ENCODE assay signal across 15 cellular contexts in the genomic region with DNA sequence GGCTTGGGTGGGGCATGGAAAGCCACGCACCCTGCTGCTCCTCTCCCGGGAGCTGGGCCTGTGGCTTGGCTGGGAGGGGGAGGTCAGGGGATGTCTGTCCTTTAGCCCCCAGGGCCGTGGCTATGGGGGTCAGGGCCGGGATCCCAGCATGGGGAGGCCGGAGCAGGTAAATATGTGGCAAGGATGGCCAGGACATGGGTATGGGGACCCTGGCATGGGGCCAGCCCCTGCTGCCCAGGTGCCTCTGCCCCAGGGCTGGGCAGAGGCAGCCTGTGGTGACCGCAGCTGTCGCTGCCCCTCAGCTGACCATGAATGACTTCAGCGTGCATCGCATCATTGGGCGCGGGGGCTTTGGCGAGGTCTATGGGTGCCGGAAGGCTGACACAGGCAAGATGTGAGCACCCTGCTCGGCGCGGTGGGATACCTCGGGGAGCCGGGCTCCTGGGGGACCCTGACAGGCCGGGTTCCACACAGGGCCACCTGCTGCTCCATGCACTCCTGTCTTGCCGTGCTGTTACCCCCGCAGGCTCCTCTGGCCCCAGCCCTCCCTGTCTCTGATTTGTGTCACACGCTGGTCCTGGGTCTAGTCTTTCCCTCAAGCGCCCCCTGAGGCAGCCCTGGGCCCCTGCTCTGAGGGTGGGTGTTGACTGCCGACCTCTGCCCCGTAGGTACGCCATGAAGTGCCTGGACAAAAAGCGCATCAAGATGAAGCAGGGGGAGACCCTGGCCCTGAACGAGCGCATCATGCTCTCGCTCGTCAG. TPM values are rescaled to one million over a fixed set of nuclear protein-coding genes. Genes with fewer than 3 reads are reported as not detected.
DNase-seq lines count a peak whose midpoint lies in the region; ATAC-seq and TF ChIP-seq lines count a peak whose summit lies in the region.
"Had no signal": no experiment of that assay in that cellular context is flagged by ENCODE, and none has a peak within 500 bp of the region (broad histone marks: within the 10 kb centered on the region; RNA-seq: fewer than 3 reads in every experiment).

No MANE protein-coding gene starts in this region.

- WGBS in aorta, 2 donors, result 92 to 93% methylated on average over 31 of the region's 31 CpGs

- H3K36me3 ChIP-seq in aorta (ENCODE audit: control insufficient read depth in 1 of 2, insufficient read depth in 2 of 2, low read length in 1 of 2) (peaks cover 0 to 14% of the 10 kb centered on the region in 2 donors), vagina (peaks cover 5 to 74% of the 10 kb centered on the region in 2 donors)

- H3K4me1 ChIP-seq in aorta (ENCODE audit: control insufficient read depth in 1 of 2, insufficient read depth in 2 of 2, low read length in 2 of 2) (no peaks in the 10 kb centered on the region), vagina (peaks cover 43% of the 10 kb centered on the region)

- H3K4me1 Mint-ChIP-seq in dendritic cell treated with granulocyte-macrophage colony-stimulating factor and Interleukin-4, amounts not matched to agents 40 ng/mL and 50 ng/mL, for 4 days (ENCODE audit: low read depth), result peaks cover 100% of the 10 kb centered on the region
- H3K4me1 Mint-ChIP-seq in natural killer cell treated with Interleukin-12 subunit alpha and Interleukin-12 subunit beta and Interleukin-15 and Interleukin-18, amount 100 ng/mL, for 72 hours (ENCODE audit: low read depth in 2 of 2), result peaks cover 29 to 33% of the 10 kb centered on the region in 2 donors
- H3K4me1 Mint-ChIP-seq in nephron progenitor cell, result peaks cover 19% of the 10 kb centered on the region

- H3K4me3 Mint-ChIP-seq in dendritic cell treated with granulocyte-macrophage colony-stimulating factor and Interleukin-4, amounts not matched to agents 40 ng/mL and 50 ng/mL, for 4 days, result no peak overlapping the region
- H3K4me3 Mint-ChIP-seq in natural killer cell treated with Interleukin-12 subunit alpha and Interleukin-12 subunit beta and Interleukin-15 and Interleukin-18, amount 100 ng/mL, for 72 hours, result no peak overlapping the region
- H3K4me3 Mint-ChIP-seq in nephron progenitor cell, result no peak overlapping the region
- H3K4me3 Mint-ChIP-seq: activated T-cell treated with anti-CD3 and anti-CD28 coated beads, Interleukin-2, amount 50 U/mL, for 72 hours had no signal

- intact Hi-C loops in Right ventricle myocardium inferior (cut with DNase I), result no loop called here
- intact Hi-C loops in cardiac septum (cut with DNase I), result no loop called here
- intact Hi-C loops in dendritic cell treated with granulocyte-macrophage colony-stimulating factor and Interleukin-4, amounts not matched to agents 40 ng/mL and 50 ng/mL, for 4 days (cut with micrococcal nuclease), result loop anchor here (10.0 kb wide), 1 partner anchor 224 kb away; the partner anchor contains the start of genes CDK2AP2 and PITPNM1
- intact Hi-C loops in aorta (cut with DNase I), result no loop called here
- intact Hi-C loops in vagina (cut with DNase I), result no loop called here

- TF ChIP-seq CTCF in nephron progenitor cell (IDR thresholded peaks at IDR 0.05), result no peak
- no peak for TF ChIP-seq CTCF in vagina (IDR thresholded peaks at IDR 0.05)

- H3K27me3 ChIP-seq in aorta (ENCODE audit: control insufficient read depth in 1 of 2, insufficient read depth in 2 of 2, low read length in 1 of 2) (no peaks in the 10 kb centered on the region), vagina (no peaks in the 10 kb centered on the region)

- H3K27ac ChIP-seq in aorta (ENCODE audit: low read depth in 1 of 2, low read length in 2 of 2), result no peak overlapping the region
- no peak overlapping the region for H3K27ac ChIP-seq in vagina

- peak; percentile 64 for DNase-seq in Right ventricle myocardium inferior (ENCODE audit: missing footprints)
- no peak for DNase-seq in cardiac septum (ENCODE audit: low spot score)
- peak; percentile 55 for DNase-seq in natural killer cell treated with Interleukin-12 subunit alpha and Interleukin-12 subunit beta and Interleukin-15 and Interleukin-18, amount 100 ng/mL, for 72 hours (ENCODE audit: low spot score)
- DNase-seq in aorta, result peak; percentile 50 to 72
- DNase-seq in nephron progenitor cell, result no peak
- DNase-seq in vagina (ENCODE audit: extremely low spot score in 2 of 2), result no peak
- no peak for DNase-seq in inferior parietal cortex (ENCODE audit: extremely low spot score)
- DNase-seq: activated T-cell treated with anti-CD3 and anti-CD28 coated beads, Interleukin-2, amount 50 U/mL, for 72 hours; foreskin melanocyte; KBM-7; NCI-H1436; NCI-H446 had no signal

- no peaks in the 10 kb centered on the region for H3K27me3 Mint-ChIP-seq in dendritic cell treated with granulocyte-macrophage colony-stimulating factor and Interleukin-4, amounts not matched to agents 40 ng/mL and 50 ng/mL, for 4 days
- no peaks in the 10 kb centered on the region for H3K27me3 Mint-ChIP-seq in natural killer cell treated with Interleukin-12 subunit alpha and Interleukin-12 subunit beta and Interleukin-15 and Interleukin-18, amount 100 ng/mL, for 72 hours
- H3K27me3 Mint-ChIP-seq in nephron progenitor cell (ENCODE audit: low read depth, poor library complexity), result no peaks in the 10 kb centered on the region

- no peak overlapping the region for H3K4me3 ChIP-seq in aorta (ENCODE audit: low read length in 2 of 2)
- no peak overlapping the region for H3K4me3 ChIP-seq in vagina
- H3K4me3 ChIP-seq: GM12878 had no signal

- peaks cover 100% of the 10 kb centered on the region for H3K36me3 Mint-ChIP-seq in dendritic cell treated with granulocyte-macrophage colony-stimulating factor and Interleukin-4, amounts not matched to agents 40 ng/mL and 50 ng/mL, for 4 days (ENCODE audit: low read depth)
- no peaks in the 10 kb centered on the region for H3K36me3 Mint-ChIP-seq in natural killer cell treated with Interleukin-12 subunit alpha and Interleukin-12 subunit beta and Interleukin-15 and Interleukin-18, amount 100 ng/mL, for 72 hours
- H3K36me3 Mint-ChIP-seq in nephron progenitor cell (ENCODE audit: low read depth), result peaks cover 7% of the 10 kb centered on the region

- H3K9me3 Mint-ChIP-seq in dendritic cell treated with granulocyte-macrophage colony-stimulating factor and Interleukin-4, amounts not matched to agents 40 ng/mL and 50 ng/mL, for 4 days, result peaks cover 8% of the 10 kb centered on the region
- no peaks in the 10 kb centered on the region for H3K9me3 Mint-ChIP-seq in natural killer cell treated with Interleukin-12 subunit alpha and Interleukin-12 subunit beta and Interleukin-15 and Interleukin-18, amount 100 ng/mL, for 72 hours
- no peaks in the 10 kb centered on the region for H3K9me3 Mint-ChIP-seq in nephron progenitor cell
- H3K9me3 Mint-ChIP-seq: activated T-cell treated with anti-CD3 and anti-CD28 coated beads, Interleukin-2, amount 50 U/mL, for 72 hours had no signal

- no peaks in the 10 kb centered on the region for H3K9me3 ChIP-seq in aorta (ENCODE audit: control insufficient read depth, low read length)
- no peaks in the 10 kb centered on the region for H3K9me3 ChIP-seq in vagina

- no peak for TF ChIP-seq POLR2A in vagina (IDR thresholded peaks at IDR 0.05)

- H3K27ac Mint-ChIP-seq in dendritic cell treated with granulocyte-macrophage colony-stimulating factor and Interleukin-4, amounts not matched to agents 40 ng/mL and 50 ng/mL, for 4 days, result peak overlapping the region; percentile 98
- H3K27ac Mint-ChIP-seq in natural killer cell treated with Interleukin-12 subunit alpha and Interleukin-12 subunit beta and Interleukin-15 and Interleukin-18, amount 100 ng/mL, for 72 hours, result peak overlapping the region; percentile 99 to 100
- H3K27ac Mint-ChIP-seq in nephron progenitor cell, result no peak overlapping the region

- no peak for ATAC-seq in Right ventricle myocardium inferior
- no peak for ATAC-seq in natural killer cell treated with Interleukin-12 subunit alpha and Interleukin-12 subunit beta and Interleukin-15 and Interleukin-18, amount 100 ng/mL, for 72 hours
- no peak for ATAC-seq in aorta (ENCODE audit: low FRiP score)
- ATAC-seq: activated CD4-positive, CD25-positive, alpha-beta regulatory T cell treated with anti-CD3 and anti-CD28 coated beads, Interleukin-2, amount 50 U/mL, for 24 hours; activated T-cell treated with anti-CD3 and anti-CD28 coated beads, Interleukin-2, amount 50 U/mL, for 72 hours; GM12878 had no signal

RNA-seq across cellular contexts. Expression of gene ANKRD13D, which starts 8.1 kb away (rescaled TPM):
- total RNA-seq in Right ventricle myocardium inferior (15.2 TPM), cardiac septum (20.0 TPM), aorta (10 to 100 TPM; 43.2 to 96.1 TPM), vagina (62.9 TPM)
- 100 to 1,000 TPM; 182 to 231 TPM for total RNA-seq in natural killer cell treated with Interleukin-12 subunit alpha and Interleukin-12 subunit beta and Interleukin-15 and Interleukin-18, amount 100 ng/mL, for 72 hours
- polyA plus RNA-seq in aorta, result 100 to 1,000 TPM in 1 of 2 donors, 10 to 100 TPM in 1; 16.8 to 100 TPM

RNA-seq across cellular contexts. Expression of gene GRK2, which starts 14.7 kb away (rescaled TPM):
- 54.1 TPM for total RNA-seq in Right ventricle myocardium inferior
- total RNA-seq in cardiac septum, result 43.1 TPM
- 100 to 1,000 TPM; 394 to 432 TPM for total RNA-seq in natural killer cell treated with Interleukin-12 subunit alpha and Interleukin-12 subunit beta and Interleukin-15 and Interleukin-18, amount 100 ng/mL, for 72 hours
- 10 to 100 TPM; 53.8 to 77.6 TPM for total RNA-seq in aorta
- 10 to 100 TPM; 29.3 to 53.6 TPM for polyA plus RNA-seq in aorta
- 100 TPM for total RNA-seq in vagina

RNA-seq across cellular contexts. Expression of gene SSH3, which starts 22.4 kb away (rescaled TPM):
- 15.8 TPM for total RNA-seq in Right ventricle myocardium inferior
- 22.3 TPM for total RNA-seq in cardiac septum
- 10 to 100 TPM; 19.2 to 32.3 TPM for total RNA-seq in natural killer cell treated with Interleukin-12 subunit alpha and Interleukin-12 subunit beta and Interleukin-15 and Interleukin-18, amount 100 ng/mL, for 72 hours
- total RNA-seq in aorta, result 10 to 100 TPM; 27.3 to 37.0 TPM
- 10 to 100 TPM; 13.3 to 24.1 TPM for polyA plus RNA-seq in aorta
- total RNA-seq in vagina, result 98.0 TPM

Comparison
In these comparisons a context has a peak if more than half of its experiments do, and no peak if none do; other contexts are left out.
1. DNase-seq: peak in Right ventricle myocardium inferior (single experiment), natural killer cell treated with Interleukin-12 subunit alpha and Interleukin-12 subunit beta and Interleukin-15 and Interleukin-18, amount 100 ng/mL, for 72 hours (single experiment) and aorta (2 of 2); none in cardiac septum (single experiment), nephron progenitor cell (single experiment), vagina (0 of 2) and inferior parietal cortex (single experiment).